Comparison of ENCODE assay signal across 14 cellular contexts in the genomic region with DNA sequence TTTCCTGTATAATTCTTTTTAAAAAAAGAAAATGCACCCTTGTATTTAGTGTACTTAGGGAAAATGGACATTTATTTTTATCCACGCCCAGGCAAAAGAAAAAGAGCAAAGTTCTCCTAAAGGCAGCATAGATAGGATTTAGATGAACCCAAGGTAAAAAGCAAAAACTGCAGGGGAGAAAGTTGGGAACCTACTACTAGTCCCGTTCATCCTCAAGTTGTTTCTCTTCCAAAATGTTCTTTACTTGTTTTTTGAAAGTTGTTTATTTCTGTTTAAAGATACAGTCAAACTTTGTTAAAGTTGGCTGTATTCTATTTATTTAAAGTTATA.
"Had no signal": no experiment of that assay in that cellular context is flagged by ENCODE, and none has a peak within 500 bp of the region (broad histone marks: within the 10 kb centered on the region; RNA-seq: fewer than 3 reads in every experiment).

No MANE protein-coding gene starts in this region.

- H3K4me3 ChIP-seq: lower lobe of right lung, testis had no signal

- ATAC-seq: lower lobe of right lung had no signal

- H3K9me3 ChIP-seq: adrenal gland, lower lobe of right lung, SK-N-SH, testis had no signal

- H3K27ac ChIP-seq: lower lobe of right lung had no signal

- FAIRE-seq: TTC549 had no signal

- DNase-seq: activated CD4-positive, alpha-beta T cell treated with anti-CD3 and anti-CD28 coated beads, Interleukin-2, amount 50 U/mL, for 4 hours; activated gamma-delta T cell; activated T-cell treated with anti-CD3 and anti-CD28 coated beads, Interleukin-2, amount 50 U/mL, for 72 hours; foreskin melanocyte; head of caudate nucleus; kidney glomerular epithelial cell; lower lobe of right lung; posterior cingulate gyrus; retina; SK-N-SH; stimulated activated CD4-positive, alpha-beta T cell treated with anti-CD3 and anti-CD28 coated beads, Interleukin-2, amount 100 ng/mL, for 24 hours; testis had no signal

- H3K9ac ChIP-seq: SK-N-SH had no signal

- H3K36me3 ChIP-seq: adrenal gland, lower lobe of right lung had no signal

- H3K4me1 ChIP-seq: lower lobe of right lung, testis had no signal

- H3K27me3 ChIP-seq: adrenal gland, testis had no signal
